8 cellular contexts compared by ENCODE assay signal in the genomic region with DNA sequence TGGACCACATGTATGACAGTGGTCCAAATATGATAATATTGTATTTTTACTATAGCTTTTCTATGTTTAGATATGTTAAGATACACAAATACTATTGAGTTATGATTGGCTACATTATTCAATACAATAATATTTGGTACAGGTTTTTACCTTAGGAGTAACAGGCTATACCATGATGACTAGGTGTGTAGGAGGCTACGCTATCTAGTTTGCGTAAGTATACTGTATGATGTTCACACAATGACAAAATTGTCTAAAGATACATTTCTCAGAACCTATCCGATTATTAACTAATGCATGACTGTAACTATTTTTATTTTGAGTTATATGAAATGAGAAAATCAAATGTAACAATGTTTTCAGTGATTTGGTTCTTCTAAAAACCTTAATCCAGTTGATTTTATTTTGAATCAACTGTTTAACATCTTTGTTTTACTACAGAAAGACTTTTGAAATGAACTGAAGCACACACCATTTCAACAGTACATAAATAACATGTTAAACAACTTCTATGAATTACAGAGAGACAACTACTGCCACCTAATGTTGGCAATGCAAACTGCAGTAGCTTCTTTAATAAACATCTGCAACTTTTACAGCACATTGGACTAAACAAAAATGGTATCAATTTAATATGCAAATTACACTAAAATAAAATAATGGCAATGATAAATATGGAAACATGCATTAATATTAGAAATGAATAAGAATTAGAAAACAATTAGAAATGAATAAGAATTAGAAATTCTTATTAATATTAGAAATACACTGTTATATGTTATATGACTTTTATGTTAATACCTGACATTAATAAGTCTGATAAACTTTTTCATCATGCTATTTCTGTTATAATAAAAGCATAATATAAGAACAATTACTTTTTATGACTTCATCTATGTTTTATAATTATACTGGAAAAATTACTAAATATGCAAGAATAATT.
DNase-seq lines count a peak whose midpoint lies in the region; ATAC-seq and TF ChIP-seq lines count a peak whose summit lies in the region.

No MANE protein-coding gene starts in this region.

- H3K9me3 Mint-ChIP-seq in CD4-positive, alpha-beta memory T cell = no peaks in the 10 kb centered on the region

- no peak overlapping the region for H3K4me3 Mint-ChIP-seq in CD4-positive, alpha-beta memory T cell

- POLR2A ChIA-PET in CD4-positive, alpha-beta memory T cell (lab: Charles Lee; ENCODE audit: partially characterized antibody) = no interaction called here

- CTCF ChIA-PET in CD4-positive, alpha-beta memory T cell (lab: Charles Lee; ENCODE audit: partially characterized antibody) = interaction anchor here (0.9 to 4.5 kb wide), 10 partner anchors 12 to 1087 kb away, joined by 3 to 29 read pairs (median 4); no protein-coding TSS in a partner anchor

- peak in 4 of 5 donors; percentile 25 to 43 (median 37) for DNase-seq in CD4-positive, alpha-beta memory T cell
- peak; percentile 23 for DNase-seq in GM13977 (ENCODE audit: low spot score)
- DNase-seq in NCI-H748 (lab: John Stamatoyannopoulos, UW; ENCODE audit: unreplicated experiment) = peak; percentile 47
- DNase-seq in adipocyte (ENCODE audit: low read depth) = peak; percentile 86
- peak; percentile 88 for DNase-seq in inferior parietal cortex (ENCODE audit: extremely low spot score)
- DNase-seq in stimulated activated CD8-positive, alpha-beta memory T cell treated with anti-CD3 and anti-CD28 coated beads, Interleukin-12 subunit alpha, Interleukin-12 subunit beta, amount 100 ng/mL, for 1 hour (ENCODE audit: low read depth) = peak; percentile 10
- no peak for DNase-seq in T1000 (lab: John Stamatoyannopoulos, UW)

- TF ChIP-seq CTCF in GM13977 (IDR thresholded peaks at IDR 0.05; ENCODE audit: extremely low read depth, insufficient read depth, missing control alignments) = peak; percentile 68

- peak; percentile 49 for ATAC-seq in HG03196 (IDR thresholded peaks at IDR 0.05; ENCODE audit: unreplicated experiment)

- no peak overlapping the region for H3K9ac ChIP-seq in adipocyte (ENCODE audit: low read length)

- H3K4me3 ChIP-seq in CD4-positive, alpha-beta memory T cell (ENCODE audit: low read length in 2 of 2) = no peak overlapping the region
- no peak overlapping the region for H3K4me3 ChIP-seq in adipocyte (ENCODE audit: low read length)

- H3K4me1 Mint-ChIP-seq in CD4-positive, alpha-beta memory T cell = no peaks in the 10 kb centered on the region

- in situ Hi-C loops in GM13977 (cut with MboI; ENCODE audit: low pct_unique_long_range_greater_than_20kb, low sequenced_read_pairs, unreplicated experiment) = no loop called here

- H3K9me3 ChIP-seq in CD4-positive, alpha-beta memory T cell (ENCODE audit: control insufficient read depth in 1 of 2, low read length in 2 of 2) = no peaks in the 10 kb centered on the region
- H3K9me3 ChIP-seq in adipocyte (ENCODE audit: control insufficient read depth, low read length) = no peaks in the 10 kb centered on the region

- no peaks in the 10 kb centered on the region for H3K27me3 ChIP-seq in CD4-positive, alpha-beta memory T cell (ENCODE audit: insufficient read depth, low read length)
- no peaks in the 10 kb centered on the region for H3K27me3 ChIP-seq in adipocyte (replicated peaks; ENCODE audit: control insufficient read depth, insufficient read depth, low read length)

- H3K4me1 ChIP-seq in CD4-positive, alpha-beta memory T cell (ENCODE audit: insufficient read depth, low read length) = no peaks in the 10 kb centered on the region
- peaks cover 3% of the 10 kb centered on the region for H3K4me1 ChIP-seq in adipocyte (ENCODE audit: control insufficient read depth, insufficient read depth, low read length)

- no peaks in the 10 kb centered on the region for H3K27me3 Mint-ChIP-seq in CD4-positive, alpha-beta memory T cell

- intact Hi-C loops in CD4-positive, alpha-beta memory T cell (cut with micrococcal nuclease) = loop anchor here (1.0 to 10.0 kb wide), 6 partner anchors 52 to 1085 kb away; no protein-coding TSS in a partner anchor

- no peak overlapping the region for H3K27ac ChIP-seq in CD4-positive, alpha-beta memory T cell (ENCODE audit: low read depth, low read length)

- H3K36me3 ChIP-seq in CD4-positive, alpha-beta memory T cell (ENCODE audit: insufficient read depth, low read length) = no peaks in the 10 kb centered on the region
- no peaks in the 10 kb centered on the region for H3K36me3 ChIP-seq in adipocyte (ENCODE audit: control insufficient read depth, insufficient read depth, low read length, severe bottlenecking)

- no peaks in the 10 kb centered on the region for H3K36me3 Mint-ChIP-seq in CD4-positive, alpha-beta memory T cell

- H3K27ac Mint-ChIP-seq in CD4-positive, alpha-beta memory T cell = no peak overlapping the region
